ENCODE assay signal across 15 cellular contexts in the genomic region with DNA sequence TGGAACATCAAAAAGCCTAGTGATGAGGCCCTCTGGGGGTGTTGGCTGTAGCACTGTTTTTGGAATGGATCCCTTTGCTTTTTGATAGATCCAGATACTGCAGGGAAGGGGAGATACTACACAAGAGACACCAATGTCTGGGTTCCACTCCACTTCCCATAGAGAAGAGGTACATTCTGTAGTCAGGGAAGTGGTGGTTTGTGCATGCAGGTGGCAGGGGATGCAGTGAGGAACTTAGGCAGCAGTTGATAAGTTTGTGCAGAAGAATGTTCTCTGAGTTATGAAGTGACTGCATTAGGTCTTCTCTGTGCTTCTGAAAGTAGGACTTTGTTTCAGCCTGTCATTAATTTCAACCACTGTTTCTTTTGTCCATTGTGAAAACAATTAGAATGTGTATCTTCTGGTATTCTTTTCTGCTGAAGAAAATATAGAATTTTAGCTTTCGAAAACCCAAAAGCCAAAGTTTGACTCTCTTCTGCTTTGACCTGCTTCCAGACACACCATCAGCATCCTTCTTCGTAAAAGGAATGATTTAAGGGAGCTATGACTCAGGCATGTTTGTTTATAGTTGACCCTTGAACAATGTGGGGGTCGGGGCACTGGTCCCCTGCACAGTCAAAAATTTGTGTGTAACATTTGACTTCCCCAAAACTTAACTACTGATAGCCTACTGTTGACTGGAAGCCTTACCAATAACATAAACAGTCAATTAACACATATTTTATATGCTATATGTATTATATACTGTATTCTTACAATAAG.
"Had no signal": no experiment of that assay in that cellular context is flagged by ENCODE, and none has a peak within 500 bp of the region (broad histone marks: within the 10 kb centered on the region; RNA-seq: fewer than 3 reads in every experiment).

No MANE protein-coding gene starts in this region.

- DNase-seq: activated CD4-positive, alpha-beta T cell treated with anti-CD3 and anti-CD28 coated beads, Interleukin-2, amount 50 U/mL, for 1 hour; activated effector memory CD4-positive, alpha-beta T cell treated with anti-CD3 and anti-CD28 coated beads, Interleukin-2, amount 50 U/mL, for 16 hours; activated naive CD4-positive, alpha-beta T cell treated with anti-CD3 and anti-CD28 coated beads, Interleukin-2, amount 50 U/mL, for 16 hours; activated T-cell treated with anti-CD3 and anti-CD28 coated beads, Interleukin-2, amount 50 U/mL, for 72 hours; aorta; heart right ventricle; pancreas; sigmoid colon; stimulated activated CD4-positive, alpha-beta T cell treated with anti-CD3 and anti-CD28 coated beads, Interleukin-4, amount 100 ng/mL, for 24 hours; thyroid gland had no signal

- H3K27me3 Mint-ChIP-seq: natural killer cell treated with Interleukin-12 subunit alpha and Interleukin-12 subunit beta and Interleukin-15 and Interleukin-18, amount 100 ng/mL, for 72 hours; stimulated activated memory B cell treated with anti-CD40 and anti-IgM and Interleukin-4, amounts not matched to agents 10 μg/mL and 1 μg/mL and 100 μg/mL, for 72 hours had no signal

- ATAC-seq: activated CD4-positive, CD25-positive, alpha-beta regulatory T cell treated with anti-CD3 and anti-CD28 coated beads, Interleukin-2, amount 50 U/mL, for 24 hours; heart right ventricle; natural killer cell treated with Interleukin-12 subunit alpha and Interleukin-12 subunit beta and Interleukin-15 and Interleukin-18, amount 100 ng/mL, for 72 hours; stimulated activated memory B cell treated with anti-CD40 and anti-IgM and Interleukin-4, amounts not matched to agents 10 μg/mL and 1 μg/mL and 100 μg/mL, for 72 hours had no signal

- H3K4me3 ChIP-seq: coronary artery, heart right ventricle, pancreas, sigmoid colon, thyroid gland had no signal

- H3K36me3 ChIP-seq: neutrophil, pancreas, thyroid gland had no signal

- H3K27me3 ChIP-seq: heart right ventricle, neutrophil, pancreas, sigmoid colon, thyroid gland had no signal

- H3K27ac ChIP-seq: neutrophil, pancreas, sigmoid colon had no signal

- H3K9me3 Mint-ChIP-seq: natural killer cell treated with Interleukin-12 subunit alpha and Interleukin-12 subunit beta and Interleukin-15 and Interleukin-18, amount 100 ng/mL, for 72 hours; stimulated activated memory B cell treated with anti-CD40 and anti-IgM and Interleukin-4, amounts not matched to agents 10 μg/mL and 1 μg/mL and 100 μg/mL, for 72 hours had no signal

- H3K4me3 Mint-ChIP-seq: activated T-cell treated with anti-CD3 and anti-CD28 coated beads, Interleukin-2, amount 50 U/mL, for 72 hours; natural killer cell treated with Interleukin-12 subunit alpha and Interleukin-12 subunit beta and Interleukin-15 and Interleukin-18, amount 100 ng/mL, for 72 hours; stimulated activated memory B cell treated with anti-CD40 and anti-IgM and Interleukin-4, amounts not matched to agents 10 μg/mL and 1 μg/mL and 100 μg/mL, for 72 hours had no signal

- H3K27ac Mint-ChIP-seq: activated T-cell treated with anti-CD3 and anti-CD28 coated beads, Interleukin-2, amount 50 U/mL, for 72 hours had no signal

- H3K36me3 Mint-ChIP-seq: natural killer cell treated with Interleukin-12 subunit alpha and Interleukin-12 subunit beta and Interleukin-15 and Interleukin-18, amount 100 ng/mL, for 72 hours had no signal

- H3K9me3 ChIP-seq: neutrophil, pancreas, sigmoid colon, thyroid gland had no signal
